ENCODE assay signal across 28 cellular contexts in genomic region chr4:154230091-154230490, GRCh38.
"Had no signal": no experiment of that assay in that cellular context is flagged by ENCODE, and none has a peak within 500 bp of the region (broad histone marks: within the 10 kb centered on the region; RNA-seq: fewer than 3 reads in every experiment).

No MANE protein-coding gene starts in this region.

- H3K36me3 ChIP-seq: left lung, lower lobe of right lung, pancreas, prostate gland, stomach, thyroid gland, transverse colon, upper lobe of left lung, vagina had no signal

- H3K4me3 ChIP-seq: left lung, lower lobe of right lung, pancreas, prostate gland, skin epidermis, stomach, testis, thyroid gland, transverse colon, upper lobe of left lung, vagina had no signal

- H3K27me3 ChIP-seq: left lung, pancreas, stomach, testis, thyroid gland, transverse colon, upper lobe of left lung, vagina had no signal

- ATAC-seq: left colon; left lung; lower lobe of right lung; naive thymus-derived CD8-positive, alpha-beta T cell; pancreas; right cardiac atrium; sciatic nerve; stimulated activated naive B cell treated with anti-CD40 and anti-IgM and Interleukin-4, amounts not matched to agents 10 μg/mL and 1 μg/mL and 100 μg/mL, for 72 hours; stimulated activated naive CD8-positive, alpha-beta T cell treated with anti-CD3 and anti-CD28 coated beads, Interleukin-15, Interleukin-2, amounts not matched to agents 100 U/mL and 50 U/mL, for 24 hours had no signal

- H3K4me1 ChIP-seq: left lung, lower lobe of right lung, prostate gland, stomach, testis, thyroid gland, transverse colon, vagina had no signal

- H3K9me3 ChIP-seq: left lung, lower lobe of right lung, pancreas, prostate gland, stomach, testis, thyroid gland, transverse colon, upper lobe of left lung, vagina had no signal

- DNase-seq: immature natural killer cell; kidney; left colon; left lung; lower lobe of right lung; mammary epithelial cell; mesenchymal stem cell; naive thymus-derived CD8-positive, alpha-beta T cell; nucleus accumbens; pancreas; posterior cingulate gyrus; retina; right cardiac atrium; stimulated activated CD4-positive, alpha-beta T cell treated with anti-CD3 and anti-CD28 coated beads, Interleukin-12 subunit alpha, Interleukin-12 subunit beta, amount 100 ng/mL, for 4 hours; stimulated activated CD4-positive, alpha-beta T cell treated with anti-CD3 and anti-CD28 coated beads, Interleukin-15, amount 100 ng/mL, for 24 hours; stimulated activated CD4-positive, alpha-beta T cell treated with anti-CD3 and anti-CD28 coated beads, Interleukin-2, amount 100 ng/mL, for 24 hours; stimulated activated CD4-positive, alpha-beta T cell treated with anti-CD3 and anti-CD28 coated beads, Interleukin-4, amount 100 ng/mL, for 1 hour; stimulated activated naive B cell treated with anti-CD40 and anti-IgM and Interleukin-4, amounts not matched to agents 10 μg/mL and 1 μg/mL and 100 μg/mL, for 72 hours; stimulated activated naive CD8-positive, alpha-beta T cell treated with anti-CD3 and anti-CD28 coated beads, Interleukin-15, Interleukin-2, amounts not matched to agents 100 U/mL and 50 U/mL, for 24 hours; stomach; testis; thyroid gland; transverse colon; upper lobe of left lung had no signal

- H3K27ac ChIP-seq: left lung, lower lobe of right lung, pancreas, prostate gland, skin epidermis, stomach, testis, thyroid gland, transverse colon, upper lobe of left lung, vagina had no signal
